1 cellular context compared by ENCODE assay signal in genomic region chr3:156691920-156692319, GRCh38.
A peak's percentile ranks its signal among the peaks of the same experiment; 100 is the strongest.
TF ChIP-seq lines count a peak whose summit lies in the region.

No MANE protein-coding gene starts in this region.

TF ChIP-seq in SK-N-SH, 30 proteins besides CTCF, POLR2A, EP300 and RAD21 (continued from another document):
- TF ChIP-seq CHD2 (IDR thresholded peaks at IDR 0.05; ENCODE audit: low read length, partially characterized antibody) (no peak), RXRA (IDR thresholded peaks at IDR 0.05; ENCODE audit: borderline replicate concordance, low read depth) (no peak), REST (IDR thresholded peaks at IDR 0.05; ENCODE audit: low read depth, low read length) (no peak), MXI1 (IDR thresholded peaks at IDR 0.05; ENCODE audit: low read depth, low read length) (no peak), FOXM1 (IDR thresholded peaks at IDR 0.05; ENCODE audit: low read depth) (no peak), TEAD4 (IDR thresholded peaks at IDR 0.05; ENCODE audit: borderline replicate concordance, insufficient read depth) (peak; percentile 54; the same call in 1 of the 2 replicates), NFIC (IDR thresholded peaks at IDR 0.05; ENCODE audit: borderline replicate concordance) (peak; percentile 62; the same call in 1 of the 2 replicates), FOSL2 (IDR thresholded peaks at IDR 0.05; ENCODE audit: borderline replicate concordance, low read depth) (peak; percentile 83; the same call in 1 of the 2 replicates), NRF1 (IDR thresholded peaks at IDR 0.05; ENCODE audit: low read depth, low read length) (no peak)
- TF ChIP-seq, protein P1, sequence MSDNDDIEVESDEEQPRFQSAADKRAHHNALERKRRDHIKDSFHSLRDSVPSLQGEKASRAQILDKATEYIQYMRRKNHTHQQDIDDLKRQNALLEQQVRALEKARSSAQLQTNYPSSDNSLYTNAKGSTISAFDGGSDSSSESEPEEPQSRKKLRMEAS (IDR thresholded peaks at IDR 0.05; ENCODE audit: low read depth) = no peak
- TF ChIP-seq, protein P2, sequence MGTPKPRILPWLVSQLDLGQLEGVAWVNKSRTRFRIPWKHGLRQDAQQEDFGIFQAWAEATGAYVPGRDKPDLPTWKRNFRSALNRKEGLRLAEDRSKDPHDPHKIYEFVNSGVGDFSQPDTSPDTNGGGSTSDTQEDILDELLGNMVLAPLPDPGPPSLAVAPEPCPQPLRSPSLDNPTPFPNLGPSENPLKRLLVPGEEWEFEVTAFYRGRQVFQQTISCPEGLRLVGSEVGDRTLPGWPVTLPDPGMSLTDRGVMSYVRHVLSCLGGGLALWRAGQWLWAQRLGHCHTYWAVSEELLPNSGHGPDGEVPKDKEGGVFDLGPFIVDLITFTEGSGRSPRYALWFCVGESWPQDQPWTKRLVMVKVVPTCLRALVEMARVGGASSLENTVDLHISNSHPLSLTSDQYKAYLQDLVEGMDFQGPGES (IDR thresholded peaks at IDR 0.05; ENCODE audit: low read depth, low read length) = no peak
